In genomic region chr10:126068357-126068756, GRCh38 we compare ENCODE assay signal across 17 cellular contexts.
DNase-seq lines count a peak whose midpoint lies in the region; TF ChIP-seq lines count a peak whose summit lies in the region.
"Had no signal": no experiment of that assay in that cellular context is flagged by ENCODE, and none has a peak within 500 bp of the region (broad histone marks: within the 10 kb centered on the region; RNA-seq: fewer than 3 reads in every experiment).

No MANE protein-coding gene starts in this region.

- TF ChIP-seq CTCF in smooth muscle cell (IDR thresholded peaks at IDR 0.05; ENCODE audit: borderline replicate concordance, insufficient read depth, poor library complexity, severe bottlenecking) (no peak), suprapubic skin (IDR thresholded peaks at IDR 0.05) (no peak)

- no peaks in the 10 kb centered on the region for H4K20me1 ChIP-seq in smooth muscle cell (ENCODE audit: low read depth)
- H4K20me1 ChIP-seq: BLaER1 had no signal

- H3K4me3 ChIP-seq in mesendoderm (ENCODE audit: low read length) (no peak overlapping the region), smooth muscle cell (no peak overlapping the region), suprapubic skin (no peak overlapping the region)
- H3K4me3 ChIP-seq: BLaER1, GM23248 had no signal

- no peak overlapping the region for H4K5ac ChIP-seq in mesendoderm (ENCODE audit: low read length)

- no peak overlapping the region for H2AK5ac ChIP-seq in mesendoderm (ENCODE audit: low read length)

- WGBS in mesendoderm (ENCODE audit: extremely low coverage, insufficient coverage, low lambda C conversion rate): no CpG with 5 or more reads among the region's 2 CpGs
- WGBS in smooth muscle cell (ENCODE audit: low lambda C conversion rate): 27% methylated on average over 2 of the region's 2 CpGs
- WGBS in suprapubic skin: 80% methylated on average over 2 of the region's 2 CpGs

- H3K4me1 ChIP-seq in mesendoderm (ENCODE audit: control insufficient read depth, low read depth, low read length): no peaks in the 10 kb centered on the region
- H3K4me1 ChIP-seq in smooth muscle cell (ENCODE audit: low read depth): peaks cover 16% of the 10 kb centered on the region
- peaks cover 2% of the 10 kb centered on the region for H3K4me1 ChIP-seq in suprapubic skin
- H3K4me1 ChIP-seq: Caco-2 had no signal

- DNase-seq in NCI-H82 (lab: John Stamatoyannopoulos, UW) (peak; percentile 59), NCI-H82 treated with DMSO at 0.1 percent for 48 hours (lab: John Stamatoyannopoulos, UW; ENCODE audit: unreplicated experiment) (no peak), mesendoderm (peak; percentile 85), smooth muscle cell (lab: John Stamatoyannopoulos, UW; ENCODE audit: unreplicated experiment) (no peak), pons (ENCODE audit: low spot score) (no peak), suprapubic skin (ENCODE audit: low spot score in 2 of 2) (no peak)
- DNase-seq: Caco-2; CD4-positive, CD25-positive, alpha-beta regulatory T cell; CD8-positive, alpha-beta T cell; DMS153; DND-41; GM23248; H7; HCEC 1CT had no signal

- no peak overlapping the region for H2AFZ ChIP-seq in smooth muscle cell (ENCODE audit: low read depth)
- H2AFZ ChIP-seq: GM23248 had no signal

- TF ChIP-seq POLR2A in suprapubic skin (IDR thresholded peaks at IDR 0.05): no peak

- H3K36me3 ChIP-seq in mesendoderm (ENCODE audit: control insufficient read depth, insufficient read depth, low read length) (no peaks in the 10 kb centered on the region), smooth muscle cell (ENCODE audit: low read depth) (no peaks in the 10 kb centered on the region), suprapubic skin (no peaks in the 10 kb centered on the region)
- H3K36me3 ChIP-seq: BLaER1 had no signal

- H2BK15ac ChIP-seq in mesendoderm (replicated peaks; ENCODE audit: low read depth): no peak overlapping the region

- H3K27ac ChIP-seq in mesendoderm (ENCODE audit: low read depth, low read length): no peak overlapping the region
- peak overlapping the region; percentile 39 for H3K27ac ChIP-seq in smooth muscle cell (ENCODE audit: low read depth)
- no peak overlapping the region for H3K27ac ChIP-seq in suprapubic skin
- H3K27ac ChIP-seq: 22Rv1, BLaER1, C4-2B, GM23248 had no signal

- no peaks in the 10 kb centered on the region for H3K9me3 ChIP-seq in smooth muscle cell (replicated peaks; ENCODE audit: low read depth)
- H3K9me3 ChIP-seq in suprapubic skin: no peaks in the 10 kb centered on the region
- H3K9me3 ChIP-seq: BLaER1, Caco-2 had no signal

- no peak overlapping the region for H2BK120ac ChIP-seq in mesendoderm (ENCODE audit: low read depth, low read length)

- H3K56ac ChIP-seq in mesendoderm (ENCODE audit: low read length): no peak overlapping the region

- H3K23ac ChIP-seq in mesendoderm (ENCODE audit: low read length): no peak overlapping the region

- H2BK5ac ChIP-seq in mesendoderm (ENCODE audit: low read length): no peak overlapping the region

- H3K79me1 ChIP-seq in mesendoderm (ENCODE audit: low read length): no peaks in the 10 kb centered on the region

- no peak overlapping the region for H3K18ac ChIP-seq in mesendoderm (ENCODE audit: low read length)

- no peak overlapping the region for H3K4ac ChIP-seq in mesendoderm (ENCODE audit: low read depth, low read length)

- TF ChIP-seq EP300 in suprapubic skin (IDR thresholded peaks at IDR 0.05): no peak

- peaks cover 19% of the 10 kb centered on the region for H3F3A ChIP-seq in smooth muscle cell (ENCODE audit: low read depth)

- no peaks in the 10 kb centered on the region for H3K27me3 ChIP-seq in mesendoderm (ENCODE audit: insufficient read depth, low read length, poor library complexity)
- H3K27me3 ChIP-seq in smooth muscle cell (ENCODE audit: low read depth): no peaks in the 10 kb centered on the region
- H3K27me3 ChIP-seq in suprapubic skin: no peaks in the 10 kb centered on the region
- H3K27me3 ChIP-seq: BLaER1 had no signal

- H3K9ac ChIP-seq in mesendoderm (ENCODE audit: low read length) (no peak overlapping the region), smooth muscle cell (ENCODE audit: low read depth) (no peak overlapping the region)
- H3K9ac ChIP-seq: BLaER1, GM23248 had no signal

- H3K4me2 ChIP-seq in mesendoderm (ENCODE audit: low read length): no peak overlapping the region
- peak overlapping the region; percentile 32 for H3K4me2 ChIP-seq in smooth muscle cell
- H3K4me2 ChIP-seq: BLaER1 had no signal

- H4K8ac ChIP-seq in mesendoderm (ENCODE audit: low read depth, low read length): no peak overlapping the region

- no peaks in the 10 kb centered on the region for H3K79me2 ChIP-seq in mesendoderm (ENCODE audit: control insufficient read depth, insufficient read depth, low read length)
- H3K79me2 ChIP-seq in smooth muscle cell (ENCODE audit: low read depth): no peaks in the 10 kb centered on the region

Comparison
In these comparisons a context has a peak if more than half of its experiments do, and no peak if none do; other contexts are left out.
1. DNase-seq: peak in NCI-H82 (single experiment) and mesendoderm (single experiment); none in NCI-H82 treated with DMSO at 0.1 percent for 48 hours (single experiment), smooth muscle cell (single experiment), pons (single experiment) and suprapubic skin (0 of 2).